9 cellular contexts compared by ENCODE assay signal in genomic region chr10:119368991-119369869, GRCh38.
DNase-seq lines count a peak whose midpoint lies in the region; ATAC-seq and TF ChIP-seq lines count a peak whose summit lies in the region.
"Had no signal": no experiment of that assay in that cellular context is flagged by ENCODE, and none has a peak within 500 bp of the region (broad histone marks: within the 10 kb centered on the region; RNA-seq: fewer than 3 reads in every experiment).

No MANE protein-coding gene starts in this region.

- TF ChIP-seq POLR2A in tibial nerve (IDR thresholded peaks at IDR 0.05): no peak

- POLR2A ChIA-PET in activated CD4-positive, alpha-beta T cell treated with anti-CD3 and anti-CD28 coated beads, Interleukin-2, amount 10 ng/mL, durations not matched to agents 7 days and 5 days (lab: Charles Lee): no interaction called here

- peak overlapping the region; percentile 19 for H3K27ac Mint-ChIP-seq in activated CD4-positive, alpha-beta T cell treated with anti-CD3 and anti-CD28 coated beads, Interleukin-2, amount 10 ng/mL, durations not matched to agents 7 days and 5 days
- no peak overlapping the region for H3K27ac Mint-ChIP-seq in Calu3 (ENCODE audit: unreplicated experiment)

- BruUV-seq in Calu3 (replicated peaks; lab: Mats Ljungman, UMichigan): no TSS peak

- TF ChIP-seq CTCF in fibroblast of lung (conservative IDR thresholded peaks at IDR 0.05 in 1 of 2, IDR thresholded peaks at IDR 0.05 in 1 of 2; ENCODE audit: low read depth in 1 of 2, low read length in 2 of 2) (no peak), tibial nerve (IDR thresholded peaks at IDR 0.05) (no peak), omental fat pad (IDR thresholded peaks at IDR 0.05) (no peak), Calu3 (IDR thresholded peaks at IDR 0.05; ENCODE audit: unreplicated experiment) (no peak)

- ATAC-seq in HG03095 (IDR thresholded peaks at IDR 0.05; ENCODE audit: unreplicated experiment) (peak; percentile 81), omental fat pad (ENCODE audit: low FRiP score) (no peak)
- ATAC-seq: A549 had no signal

- H3K4me1 ChIP-seq in fibroblast of lung (ENCODE audit: control insufficient read depth, extremely low read depth, insufficient read depth, low read length): peaks cover 61% of the 10 kb centered on the region
- peaks cover 3 to 88% (median 42%) of the 10 kb centered on the region in 4 donors for H3K4me1 ChIP-seq in tibial nerve
- H3K4me1 ChIP-seq: A549 had no signal

- peak overlapping the region; percentile 94 for H3K27ac ChIP-seq in fibroblast of lung (ENCODE audit: insufficient read depth, low read length)
- H3K27ac ChIP-seq in tibial nerve: peak overlapping the region; percentile 73 to 93 (median 84)
- H3K27ac ChIP-seq: A549 had no signal

- no peak overlapping the region for H3K4me3 Mint-ChIP-seq in activated CD4-positive, alpha-beta T cell treated with anti-CD3 and anti-CD28 coated beads, Interleukin-2, amount 10 ng/mL, durations not matched to agents 7 days and 5 days
- no peak overlapping the region for H3K4me3 Mint-ChIP-seq in Calu3 (ENCODE audit: low read depth, unreplicated experiment)

- H3K9me3 ChIP-seq in fibroblast of lung (ENCODE audit: control insufficient read depth, insufficient read depth, low read depth, low read length) (no peaks in the 10 kb centered on the region), tibial nerve (no peaks in the 10 kb centered on the region)
- H3K9me3 ChIP-seq: A549 had no signal

- DNase-seq in activated CD4-positive, alpha-beta T cell treated with anti-CD3 and anti-CD28 coated beads, Interleukin-2, amount 10 ng/mL, durations not matched to agents 7 days and 5 days: no peak
- no peak for DNase-seq in activated CD4-positive, alpha-beta T cell treated with anti-CD3 and anti-CD28 coated beads, Interleukin-2, amount 50 U/mL, for 1 hour
- DNase-seq in fibroblast of lung (ENCODE audit: low read depth in 2 of 2) (no peak), tibial nerve (ENCODE audit: low spot score in 2 of 2) (no peak), hypothalamus (lab: John Stamatoyannopoulos, UW) (no peak), omental fat pad (ENCODE audit: low spot score) (no peak), Calu3 (no peak)

- CTCF ChIA-PET in activated CD4-positive, alpha-beta T cell treated with anti-CD3 and anti-CD28 coated beads, Interleukin-2, amount 10 ng/mL, durations not matched to agents 7 days and 5 days (lab: Charles Lee): no interaction called here
- CTCF ChIA-PET in Calu3 (lab: Charles Lee): no interaction called here

- no peak overlapping the region for H2AFZ ChIP-seq in fibroblast of lung (ENCODE audit: low read length)

- intact Hi-C loops in Calu3 (cut with micrococcal nuclease; ENCODE audit: unreplicated experiment): no loop called here

- peaks cover 22% of the 10 kb centered on the region for H3K79me2 ChIP-seq in fibroblast of lung (ENCODE audit: control insufficient read depth, insufficient read depth, low read length)

- H3K4me2 ChIP-seq in fibroblast of lung (ENCODE audit: extremely low read depth, insufficient read depth, low read length): peak overlapping the region; percentile 39
- H3K4me2 ChIP-seq: A549 had no signal

- H3K36me3 Mint-ChIP-seq in activated CD4-positive, alpha-beta T cell treated with anti-CD3 and anti-CD28 coated beads, Interleukin-2, amount 10 ng/mL, durations not matched to agents 7 days and 5 days (ENCODE audit: low read depth): no peaks in the 10 kb centered on the region
- H3K36me3 Mint-ChIP-seq in Calu3 (ENCODE audit: insufficient read depth, unreplicated experiment): no peaks in the 10 kb centered on the region

- peaks cover 26% of the 10 kb centered on the region for H3K4me1 Mint-ChIP-seq in activated CD4-positive, alpha-beta T cell treated with anti-CD3 and anti-CD28 coated beads, Interleukin-2, amount 10 ng/mL, durations not matched to agents 7 days and 5 days
- H3K4me1 Mint-ChIP-seq in Calu3 (ENCODE audit: low read depth, unreplicated experiment): no peaks in the 10 kb centered on the region

- WGBS in tibial nerve, 2 donors: 62 to 65% methylated on average over 20 to 21 of the region's 21 CpGs

- peak overlapping the region in 1 of 4 experiments; percentile 3 for H3K4me3 ChIP-seq in fibroblast of lung (replicated peaks in 1 of 4; ENCODE audit: control extremely low read depth in 1 of 4, insufficient read depth in 1 of 4, low read depth in 3 of 4, low read length in 4 of 4)
- peak overlapping the region in 1 of 4 donors; percentile 13 for H3K4me3 ChIP-seq in tibial nerve
- H3K4me3 ChIP-seq: A549 had no signal

- H3K36me3 ChIP-seq in fibroblast of lung (ENCODE audit: control insufficient read depth, insufficient read depth, low read length) (no peaks in the 10 kb centered on the region), tibial nerve (no peaks in the 10 kb centered on the region)

- no peaks in the 10 kb centered on the region for H3K9me3 Mint-ChIP-seq in activated CD4-positive, alpha-beta T cell treated with anti-CD3 and anti-CD28 coated beads, Interleukin-2, amount 10 ng/mL, durations not matched to agents 7 days and 5 days
- no peaks in the 10 kb centered on the region for H3K9me3 Mint-ChIP-seq in Calu3 (ENCODE audit: low read depth, unreplicated experiment)

- no peaks in the 10 kb centered on the region for H3K27me3 Mint-ChIP-seq in activated CD4-positive, alpha-beta T cell treated with anti-CD3 and anti-CD28 coated beads, Interleukin-2, amount 10 ng/mL, durations not matched to agents 7 days and 5 days
- H3K27me3 Mint-ChIP-seq in Calu3 (ENCODE audit: unreplicated experiment): peaks cover 23% of the 10 kb centered on the region

- no peak for TF ChIP-seq EP300 in tibial nerve (IDR thresholded peaks at IDR 0.05)

- H3K27me3 ChIP-seq in fibroblast of lung (ENCODE audit: control insufficient read depth, insufficient read depth, low read length) (no peaks in the 10 kb centered on the region), tibial nerve (no peaks in the 10 kb centered on the region)

- H3K9ac ChIP-seq in fibroblast of lung (ENCODE audit: insufficient read depth, low read length): peak overlapping the region; percentile 66

- no peaks in the 10 kb centered on the region for H4K20me1 ChIP-seq in fibroblast of lung (ENCODE audit: control insufficient read depth, extremely low read depth, insufficient read depth, low read length)
